1 cellular context compared by ENCODE assay signal in the genomic region with DNA sequence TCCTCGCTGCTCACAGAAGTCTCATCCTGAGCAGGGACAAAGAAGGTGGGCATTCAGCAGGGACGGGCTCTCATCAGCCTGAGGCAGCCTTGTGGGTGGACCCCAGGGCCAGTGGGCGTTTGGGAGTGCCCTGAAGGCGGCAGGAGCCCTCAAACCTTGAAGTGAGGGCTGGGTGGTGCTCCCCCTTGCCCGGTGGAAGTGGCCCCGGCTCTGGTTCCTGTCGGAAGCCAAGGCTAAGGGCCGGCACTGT.
TF ChIP-seq lines count a peak whose summit lies in the region.

No MANE protein-coding gene starts in this region.

TF ChIP-seq in A549, 52 proteins besides CTCF, POLR2A, EP300 and RAD21:
- TF ChIP-seq, protein P1, sequence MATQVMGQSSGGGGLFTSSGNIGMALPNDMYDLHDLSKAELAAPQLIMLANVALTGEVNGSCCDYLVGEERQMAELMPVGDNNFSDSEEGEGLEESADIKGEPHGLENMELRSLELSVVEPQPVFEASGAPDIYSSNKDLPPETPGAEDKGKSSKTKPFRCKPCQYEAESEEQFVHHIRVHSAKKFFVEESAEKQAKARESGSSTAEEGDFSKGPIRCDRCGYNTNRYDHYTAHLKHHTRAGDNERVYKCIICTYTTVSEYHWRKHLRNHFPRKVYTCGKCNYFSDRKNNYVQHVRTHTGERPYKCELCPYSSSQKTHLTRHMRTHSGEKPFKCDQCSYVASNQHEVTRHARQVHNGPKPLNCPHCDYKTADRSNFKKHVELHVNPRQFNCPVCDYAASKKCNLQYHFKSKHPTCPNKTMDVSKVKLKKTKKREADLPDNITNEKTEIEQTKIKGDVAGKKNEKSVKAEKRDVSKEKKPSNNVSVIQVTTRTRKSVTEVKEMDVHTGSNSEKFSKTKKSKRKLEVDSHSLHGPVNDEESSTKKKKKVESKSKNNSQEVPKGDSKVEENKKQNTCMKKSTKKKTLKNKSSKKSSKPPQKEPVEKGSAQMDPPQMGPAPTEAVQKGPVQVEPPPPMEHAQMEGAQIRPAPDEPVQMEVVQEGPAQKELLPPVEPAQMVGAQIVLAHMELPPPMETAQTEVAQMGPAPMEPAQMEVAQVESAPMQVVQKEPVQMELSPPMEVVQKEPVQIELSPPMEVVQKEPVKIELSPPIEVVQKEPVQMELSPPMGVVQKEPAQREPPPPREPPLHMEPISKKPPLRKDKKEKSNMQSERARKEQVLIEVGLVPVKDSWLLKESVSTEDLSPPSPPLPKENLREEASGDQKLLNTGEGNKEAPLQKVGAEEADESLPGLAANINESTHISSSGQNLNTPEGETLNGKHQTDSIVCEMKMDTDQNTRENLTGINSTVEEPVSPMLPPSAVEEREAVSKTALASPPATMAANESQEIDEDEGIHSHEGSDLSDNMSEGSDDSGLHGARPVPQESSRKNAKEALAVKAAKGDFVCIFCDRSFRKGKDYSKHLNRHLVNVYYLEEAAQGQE (IDR thresholded peaks at IDR 0.05), result no peak
- TF ChIP-seq PHF8 (IDR thresholded peaks at IDR 0.05; ENCODE audit: borderline replicate concordance, low read depth) (no peak), FOXS1 (CRISPR knock-in tag; IDR thresholded peaks at IDR 0.05) (no peak), HDAC2 (IDR thresholded peaks at IDR 0.05) (no peak), MYC (IDR thresholded peaks at IDR 0.05; ENCODE audit: borderline replicate concordance, low read length) (no peak), ZC3H11A (IDR thresholded peaks at IDR 0.05) (no peak), POLR2AphosphoS2 (conservative IDR thresholded peaks at IDR 0.05; ENCODE audit: low read length) (no peak), ZNF302 (CRISPR knock-in tag; IDR thresholded peaks at IDR 0.05) (no peak), CBX8 (IDR thresholded peaks at IDR 0.05) (no peak)
- TF ChIP-seq, protein P2, sequence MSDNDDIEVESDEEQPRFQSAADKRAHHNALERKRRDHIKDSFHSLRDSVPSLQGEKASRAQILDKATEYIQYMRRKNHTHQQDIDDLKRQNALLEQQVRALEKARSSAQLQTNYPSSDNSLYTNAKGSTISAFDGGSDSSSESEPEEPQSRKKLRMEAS (IDR thresholded peaks at IDR 0.05), result no peak
